ENCODE assay signal across 8 cellular contexts in genomic region chr10:70887804-70888800, GRCh38. TPM values are rescaled to one million over a fixed set of nuclear protein-coding genes. Genes with fewer than 3 reads are reported as not detected.
A peak's percentile ranks its signal among the peaks of the same experiment; 100 is the strongest.
DNase-seq lines count a peak whose midpoint lies in the region; ATAC-seq and TF ChIP-seq lines count a peak whose summit lies in the region.

PCBD1 (minus strand) TSS chr10:70888565; CDS start chr10:70888533, 32 bp downstream.

- H3K4me1 Mint-ChIP-seq in T-helper 2 cell treated with Interferon-gamma antibody and Interleukin-4, amounts not matched to agents 5 μg/mL and 100 μg/mL, for 36 hours (ENCODE audit: low read depth), result peaks cover 15% of the 10 kb centered on the region

- H3K4me1 ChIP-seq in iPS DF 6.9 (ENCODE audit: control insufficient read depth, insufficient read depth, low read length), result peaks cover 2% of the 10 kb centered on the region; the same call in 1 of the 2 replicates
- H3K4me1 ChIP-seq in sigmoid colon, result peaks cover 0 to 38% (median 22%) of the 10 kb centered on the region in 4 donors

- H3K36me3 Mint-ChIP-seq in T-helper 2 cell treated with Interferon-gamma antibody and Interleukin-4, amounts not matched to agents 5 μg/mL and 100 μg/mL, for 36 hours (ENCODE audit: low read depth), result peaks cover 10% of the 10 kb centered on the region

- ATAC-seq in GM21786 (IDR thresholded peaks at IDR 0.05; ENCODE audit: unreplicated experiment), result peak; percentile 77

- no peaks in the 10 kb centered on the region for H3K27me3 Mint-ChIP-seq in T-helper 2 cell treated with Interferon-gamma antibody and Interleukin-4, amounts not matched to agents 5 μg/mL and 100 μg/mL, for 36 hours (ENCODE audit: low read depth)

- TF ChIP-seq CTCF in sigmoid colon (IDR thresholded peaks at IDR 0.05), result no peak

- no peaks in the 10 kb centered on the region for H3K36me3 ChIP-seq in iPS DF 6.9 (ENCODE audit: control insufficient read depth, insufficient read depth, low read length)
- peaks cover 5 to 25% (median 15%) of the 10 kb centered on the region in 4 donors for H3K36me3 ChIP-seq in sigmoid colon

- DNase-seq in ELR (ENCODE audit: low read depth) (peak; percentile 74), LHCN-M2 (ENCODE audit: low read depth) (peak; percentile 47), astrocyte of the hippocampus (ENCODE audit: low read depth, low spot score) (peak; percentile 85), iPS DF 6.9 (ENCODE audit: low read depth, low spot score) (no peak), sigmoid colon (peak; percentile 91), dedifferentiated amniotic fluid mesenchymal stem cell (ENCODE audit: extremely low spot score) (no peak)
- DNase-seq in T-helper 2 cell treated with Interferon-gamma antibody and Interleukin-4, amounts not matched to agents 5 μg/mL and 100 μg/mL, for 36 hours (ENCODE audit: low spot score), result peak; percentile 77

- H3K27ac Mint-ChIP-seq in T-helper 2 cell treated with Interferon-gamma antibody and Interleukin-4, amounts not matched to agents 5 μg/mL and 100 μg/mL, for 36 hours, result peak within 1 kb of the TSS; percentile 86

- H3K27me3 ChIP-seq in iPS DF 6.9 (ENCODE audit: control insufficient read depth, insufficient read depth, low read length) (no peaks in the 10 kb centered on the region), sigmoid colon (no peaks in the 10 kb centered on the region)

- TF ChIP-seq POLR2A in sigmoid colon (IDR thresholded peaks at IDR 0.05), result peak in 1 of 2 donors; percentile 19

- no CpG with 5 or more reads among the region's 85 CpGs for WGBS in iPS DF 6.9 (ENCODE audit: insufficient coverage, insufficient read length)
- 0 to 1% methylated on average over 85 of the region's 85 CpGs for WGBS in sigmoid colon, 2 donors

- no peaks in the 10 kb centered on the region for H3K9me3 Mint-ChIP-seq in T-helper 2 cell treated with Interferon-gamma antibody and Interleukin-4, amounts not matched to agents 5 μg/mL and 100 μg/mL, for 36 hours

- no peak within 1 kb of the TSS for H3K27ac ChIP-seq in iPS DF 6.9 (ENCODE audit: low read length)
- H3K27ac ChIP-seq in sigmoid colon, result peak within 1 kb of the TSS; percentile 92 to 97 (median 96)

- H3K9me3 ChIP-seq in iPS DF 6.9 (ENCODE audit: control insufficient read depth, insufficient read depth, low read length), result no peaks in the 10 kb centered on the region
- H3K9me3 ChIP-seq in sigmoid colon, result no peaks in the 10 kb centered on the region

- peak within 1 kb of the TSS; percentile 67; the same call in 1 of the 2 replicates for H3K4me3 ChIP-seq in iPS DF 6.9 (ENCODE audit: low read length)
- H3K4me3 ChIP-seq in sigmoid colon, result peak within 1 kb of the TSS; percentile 80 to 87 (median 84)

- peak within 1 kb of the TSS; percentile 77 for H3K4me3 Mint-ChIP-seq in T-helper 2 cell treated with Interferon-gamma antibody and Interleukin-4, amounts not matched to agents 5 μg/mL and 100 μg/mL, for 36 hours

- intact Hi-C loops in sigmoid colon (cut with DNase I), result loop anchor here (10.0 kb wide), 1 partner anchor 433 kb away; no protein-coding TSS in a partner anchor

- peak in 1 of 4 donors; percentile 9 for TF ChIP-seq EP300 in sigmoid colon (IDR thresholded peaks at IDR 0.05)

RNA-seq across cellular contexts. Expression of gene PCBD1, which starts in this region (rescaled TPM):
- 23.0 and 32.4 TPM in 2 replicates for total RNA-seq in LHCN-M2 (2014; rRNA removed)
- 43.6 TPM for polyA plus RNA-seq in LHCN-M2 (2012)
- 10 to 100 TPM; 82.5 to 98.1 (median 93.1) TPM for total RNA-seq in sigmoid colon
- polyA plus RNA-seq in sigmoid colon, result 100 to 1,000 TPM; 116 to 135 (median 128) TPM

Comparison
In these comparisons a context has a peak if more than half of its experiments do, and no peak if none do; other contexts are left out.
1. DNase-seq: peak in ELR (single experiment), LHCN-M2 (single experiment), T-helper 2 cell treated with Interferon-gamma antibody and Interleukin-4, amounts not matched to agents 5 μg/mL and 100 μg/mL, for 36 hours (single experiment), astrocyte of the hippocampus (single experiment) and sigmoid colon (single experiment); none in iPS DF 6.9 (single experiment) and dedifferentiated amniotic fluid mesenchymal stem cell (single experiment).